8 cellular contexts compared by ENCODE assay signal in genomic region chr5:61319388-61320146, GRCh38. TPM values are rescaled to one million over a fixed set of nuclear protein-coding genes. Genes with fewer than 3 reads are reported as not detected.
DNase-seq lines count a peak whose midpoint lies in the region; ATAC-seq and TF ChIP-seq lines count a peak whose summit lies in the region.

No MANE protein-coding gene starts in this region.

- H3K4me1 ChIP-seq in thymus (ENCODE audit: control insufficient read depth, insufficient read depth, low read length) (peaks cover 8% of the 10 kb centered on the region), ascending aorta (peaks cover 7 to 22% of the 10 kb centered on the region in 2 donors)

- H3K27me3 Mint-ChIP-seq in activated T-cell treated with anti-CD3 and anti-CD28 coated beads, Interleukin-2, amount 50 U/mL, for 72 hours (ENCODE audit: low read depth), result peaks cover 28% of the 10 kb centered on the region

- H3K9me3 Mint-ChIP-seq in activated T-cell treated with anti-CD3 and anti-CD28 coated beads, Interleukin-2, amount 50 U/mL, for 72 hours, result no peaks in the 10 kb centered on the region

- peak overlapping the region; percentile 37 for H3K4me3 ChIP-seq in thymus (ENCODE audit: low read length)
- peak overlapping the region in 1 of 2 donors; percentile 5 for H3K4me3 ChIP-seq in ascending aorta

- DNase-seq in activated T-cell treated with anti-CD3 and anti-CD28 coated beads, Interleukin-2, amount 50 U/mL, for 72 hours, result peak in 1 of 2 donors; percentile 49
- no peak for DNase-seq in activated T-cell treated with anti-CD3 and anti-CD28 coated beads for 4 hours
- DNase-seq in iPS-NIHi7 (ENCODE audit: extremely low spot score), result peak; percentile 69
- DNase-seq in activated naive CD4-positive, alpha-beta T cell (lab: John Stamatoyannopoulos, UW), result no peak
- DNase-seq in ascending aorta (ENCODE audit: low spot score in 2 of 2), result no peak

- H3K27ac ChIP-seq in thymus (ENCODE audit: low read depth) (peak overlapping the region; percentile 49), ascending aorta (no peak overlapping the region)

- H3K27ac Mint-ChIP-seq in activated T-cell treated with anti-CD3 and anti-CD28 coated beads, Interleukin-2, amount 50 U/mL, for 72 hours, result no peak overlapping the region

- peak overlapping the region; percentile 14 to 30 for H3K4me3 Mint-ChIP-seq in activated T-cell treated with anti-CD3 and anti-CD28 coated beads, Interleukin-2, amount 50 U/mL, for 72 hours

- intact Hi-C loops in ascending aorta (cut with DNase I), result no loop called here

- no peaks in the 10 kb centered on the region for H3K9me3 ChIP-seq in thymus (ENCODE audit: control insufficient read depth)
- no peaks in the 10 kb centered on the region for H3K9me3 ChIP-seq in ascending aorta

- H3K36me3 Mint-ChIP-seq in activated T-cell treated with anti-CD3 and anti-CD28 coated beads, Interleukin-2, amount 50 U/mL, for 72 hours (ENCODE audit: insufficient read depth in 2 of 2), result no peaks in the 10 kb centered on the region

- H3K36me3 ChIP-seq in thymus (ENCODE audit: control insufficient read depth, insufficient read depth), result no peaks in the 10 kb centered on the region
- no peaks in the 10 kb centered on the region for H3K36me3 ChIP-seq in ascending aorta

- ATAC-seq in activated T-cell treated with anti-CD3 and anti-CD28 coated beads, Interleukin-2, amount 50 U/mL, for 72 hours (replicated peaks in 1 of 2), result peak; percentile 83 to 91
- ATAC-seq in HG03039 (IDR thresholded peaks at IDR 0.05; ENCODE audit: unreplicated experiment), result peak; percentile 99

- 44% methylated on average over 9 of the region's 9 CpGs for WGBS in thymus

- H3K27me3 ChIP-seq in thymus (ENCODE audit: control insufficient read depth, insufficient read depth) (no peaks in the 10 kb centered on the region), ascending aorta (no peaks in the 10 kb centered on the region)

- no peak for TF ChIP-seq CTCF in ascending aorta (IDR thresholded peaks at IDR 0.05)

- H3K4me1 Mint-ChIP-seq in activated T-cell treated with anti-CD3 and anti-CD28 coated beads, Interleukin-2, amount 50 U/mL, for 72 hours (ENCODE audit: low read depth), result peaks cover 15% of the 10 kb centered on the region

TF ChIP-seq in PFSK-1, 5 proteins besides CTCF, POLR2A, EP300 and RAD21:
- TF ChIP-seq FOXP2 (optimal IDR thresholded peaks at IDR 0.05; ENCODE audit: borderline replicate concordance, extremely low read depth, extremely low read length, insufficient read depth) (no peak), TAF1 (IDR thresholded peaks at IDR 0.05; ENCODE audit: borderline replicate concordance, insufficient read depth, low read length) (no peak), POLR2AphosphoS5 (IDR thresholded peaks at IDR 0.05; ENCODE audit: low read depth, low read length) (no peak), SIN3A (IDR thresholded peaks at IDR 0.05; ENCODE audit: borderline replicate concordance, insufficient read depth, low read length) (peak; percentile 39; the same call in 1 of the 2 replicates)
- TF ChIP-seq, protein P1, sequence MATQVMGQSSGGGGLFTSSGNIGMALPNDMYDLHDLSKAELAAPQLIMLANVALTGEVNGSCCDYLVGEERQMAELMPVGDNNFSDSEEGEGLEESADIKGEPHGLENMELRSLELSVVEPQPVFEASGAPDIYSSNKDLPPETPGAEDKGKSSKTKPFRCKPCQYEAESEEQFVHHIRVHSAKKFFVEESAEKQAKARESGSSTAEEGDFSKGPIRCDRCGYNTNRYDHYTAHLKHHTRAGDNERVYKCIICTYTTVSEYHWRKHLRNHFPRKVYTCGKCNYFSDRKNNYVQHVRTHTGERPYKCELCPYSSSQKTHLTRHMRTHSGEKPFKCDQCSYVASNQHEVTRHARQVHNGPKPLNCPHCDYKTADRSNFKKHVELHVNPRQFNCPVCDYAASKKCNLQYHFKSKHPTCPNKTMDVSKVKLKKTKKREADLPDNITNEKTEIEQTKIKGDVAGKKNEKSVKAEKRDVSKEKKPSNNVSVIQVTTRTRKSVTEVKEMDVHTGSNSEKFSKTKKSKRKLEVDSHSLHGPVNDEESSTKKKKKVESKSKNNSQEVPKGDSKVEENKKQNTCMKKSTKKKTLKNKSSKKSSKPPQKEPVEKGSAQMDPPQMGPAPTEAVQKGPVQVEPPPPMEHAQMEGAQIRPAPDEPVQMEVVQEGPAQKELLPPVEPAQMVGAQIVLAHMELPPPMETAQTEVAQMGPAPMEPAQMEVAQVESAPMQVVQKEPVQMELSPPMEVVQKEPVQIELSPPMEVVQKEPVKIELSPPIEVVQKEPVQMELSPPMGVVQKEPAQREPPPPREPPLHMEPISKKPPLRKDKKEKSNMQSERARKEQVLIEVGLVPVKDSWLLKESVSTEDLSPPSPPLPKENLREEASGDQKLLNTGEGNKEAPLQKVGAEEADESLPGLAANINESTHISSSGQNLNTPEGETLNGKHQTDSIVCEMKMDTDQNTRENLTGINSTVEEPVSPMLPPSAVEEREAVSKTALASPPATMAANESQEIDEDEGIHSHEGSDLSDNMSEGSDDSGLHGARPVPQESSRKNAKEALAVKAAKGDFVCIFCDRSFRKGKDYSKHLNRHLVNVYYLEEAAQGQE (IDR thresholded peaks at IDR 0.05; ENCODE audit: insufficient read depth in 1 of 2, low read depth in 2 of 2, low read length in 2 of 2), result no peak

RNA-seq across cellular contexts. Expression of gene ZSWIM6, which starts 12.5 kb away (rescaled TPM):
- 1 to 10 TPM; 6.9 to 8.6 TPM for total RNA-seq in activated T-cell treated with anti-CD3 and anti-CD28 coated beads, Interleukin-2, amount 50 U/mL, for 72 hours
- 7.6 TPM for polyA plus RNA-seq in PFSK-1 (2012; ENCODE audit: insufficient read length, low read depth)
- 9.0 TPM for polyA plus RNA-seq in thymus
- 8.8 TPM for total RNA-seq in ascending aorta
